8 cellular contexts compared by ENCODE assay signal in genomic region chr2:236569593-236569973, GRCh38. TPM values are rescaled to one million over a fixed set of nuclear protein-coding genes. Genes with fewer than 3 reads are reported as not detected.
A peak's percentile ranks its signal among the peaks of the same experiment; 100 is the strongest.
DNase-seq lines count a peak whose midpoint lies in the region; ATAC-seq and TF ChIP-seq lines count a peak whose summit lies in the region.

Gene ACKR3, plus strand, starts transcription at chr2:236569825. Its CDS starts 10,641 bp downstream, at chr2:236580466.

- TF ChIP-seq CTCF in DND-41 (IDR thresholded peaks at IDR 0.05; ENCODE audit: borderline replicate concordance, extremely low read depth, low read length, poor library complexity, severe bottlenecking) (peak; percentile 85), SK-N-SH (IDR thresholded peaks at IDR 0.05) (0 out of 2 replicates have a peak, but pooled peaks have one; percentile 18)

- H3K9me3 ChIP-seq in DND-41 (ENCODE audit: insufficient read depth, low read length, severe bottlenecking) (no peaks in the 10 kb centered on the region), SK-N-SH (no peaks in the 10 kb centered on the region), right cardiac atrium (ENCODE audit: control insufficient read depth, low read length) (no peaks in the 10 kb centered on the region), aorta (ENCODE audit: control insufficient read depth, low read length) (no peaks in the 10 kb centered on the region)

- H3K79me2 ChIP-seq in DND-41 (ENCODE audit: insufficient read depth, low read length): no peaks in the 10 kb centered on the region
- no peaks in the 10 kb centered on the region for H3K79me2 ChIP-seq in SK-N-SH (ENCODE audit: insufficient read depth)

- H3K27ac ChIP-seq in DND-41 (ENCODE audit: low read length) (peak within 1 kb of the TSS; percentile 36), SK-N-SH (ENCODE audit: low read depth in 2 of 2, low read length in 1 of 2) (no peak within 1 kb of the TSS), right cardiac atrium (ENCODE audit: low read length) (peak within 1 kb of the TSS; percentile 97), rectal smooth muscle tissue (ENCODE audit: low read depth, low read length) (peak within 1 kb of the TSS; percentile 78), aorta (ENCODE audit: low read depth in 1 of 2, low read length in 2 of 2) (peak within 1 kb of the TSS; percentile 80 to 93)

- peak; percentile 99 for ATAC-seq in DND-41 (ENCODE audit: insufficient read depth, low read depth)
- peak; percentile 79 for ATAC-seq in GM21619 (IDR thresholded peaks at IDR 0.05; ENCODE audit: unreplicated experiment)
- peak; percentile 81 to 88 for ATAC-seq in right cardiac atrium
- peak; percentile 88 for ATAC-seq in aorta (ENCODE audit: low FRiP score)

- CTCF ChIA-PET in SK-N-SH (lab: Yijun Ruan, JAX): interaction anchor here (0.6 to 1.4 kb wide), 5 partner anchors 16 to 90 kb away, joined by 3 to 4 read pairs (median 3); no protein-coding TSS in a partner anchor

- WGBS in SK-N-SH (ENCODE audit: low lambda C conversion rate): 2% methylated on average over 5 of the region's 9 CpGs
- 7% methylated on average over 9 of the region's 9 CpGs for WGBS in right cardiac atrium
- 0 to 1% methylated on average over 9 of the region's 9 CpGs for WGBS in aorta, 2 donors

- peak within 1 kb of the TSS; percentile 30; the same call in 1 of the 2 replicates for H3K9ac ChIP-seq in DND-41 (ENCODE audit: low read depth, low read length)
- H3K9ac ChIP-seq in SK-N-SH: no peak within 1 kb of the TSS
- H3K9ac ChIP-seq in rectal smooth muscle tissue (ENCODE audit: low read length): no peak within 1 kb of the TSS

- H3K4me2 ChIP-seq in DND-41 (ENCODE audit: insufficient read depth, low read length) (peak within 1 kb of the TSS; percentile 48), SK-N-SH (0 out of 2 replicates have a peak within 1 kb of the TSS, but pooled peaks have one; percentile 19)

- DNase-seq in DND-41: peak; percentile 86
- peak; percentile 87 for DNase-seq in Jurkat, Clone E6-1 (ENCODE audit: low read depth, low spot score)
- DNase-seq in SK-N-SH: peak; percentile 65
- DNase-seq in amniotic epithelial cell (ENCODE audit: low read depth): peak; percentile 77
- peak; percentile 82 to 91 (median 90) for DNase-seq in right cardiac atrium
- peak; percentile 83 to 91 for DNase-seq in aorta

- no peaks in the 10 kb centered on the region for H3F3A ChIP-seq in SK-N-SH (replicated peaks; ENCODE audit: insufficient read depth)

- intact Hi-C loops in right cardiac atrium (cut with DNase I): loop anchor here in 2 of 4 donors (5.0 to 10.0 kb wide), 3 partner anchors 52 to 215 kb away; no protein-coding TSS in a partner anchor
- intact Hi-C loops in aorta (cut with DNase I): loop anchor here (5.0 to 10.0 kb wide), 6 partner anchors 57 to 503 kb away; no protein-coding TSS in a partner anchor

- POLR2A ChIA-PET in SK-N-SH (lab: Yijun Ruan, JAX): no interaction called here

- peak; percentile 25; the same call in 1 of the 2 replicates for TF ChIP-seq RAD21 in SK-N-SH (IDR thresholded peaks at IDR 0.05; ENCODE audit: low read length)

- H3K4me1 ChIP-seq in DND-41 (ENCODE audit: insufficient read depth, low read length) (peaks cover 19% of the 10 kb centered on the region), SK-N-SH (ENCODE audit: control insufficient read depth in 1 of 2, insufficient read depth in 2 of 2, low read depth in 1 of 2, low read length in 1 of 2) (no peaks in the 10 kb centered on the region; a peak in 1 of 4 replicates), right cardiac atrium (ENCODE audit: control insufficient read depth, insufficient read depth, low read length) (peaks cover 2% of the 10 kb centered on the region), rectal smooth muscle tissue (ENCODE audit: control insufficient read depth, insufficient read depth, low read length) (peaks cover 12% of the 10 kb centered on the region), aorta (ENCODE audit: control insufficient read depth in 1 of 2, insufficient read depth in 2 of 2, low read length in 2 of 2) (peaks cover 0 to 11% of the 10 kb centered on the region in 2 donors)

- H3K4me3 ChIP-seq in DND-41 (ENCODE audit: low read depth in 1 of 2, low read length in 2 of 2) (no peak within 1 kb of the TSS), SK-N-SH (ENCODE audit: low read depth in 2 of 2, low read length in 1 of 2) (no peak within 1 kb of the TSS), right cardiac atrium (ENCODE audit: low read length) (peak within 1 kb of the TSS; percentile 79), rectal smooth muscle tissue (ENCODE audit: low read length) (peak within 1 kb of the TSS; percentile 72), aorta (ENCODE audit: low read length in 2 of 2) (peak within 1 kb of the TSS; percentile 67 to 80)
- no peak within 1 kb of the TSS for H3K4me3 ChIP-seq in Jurkat, Clone E6-1 (ENCODE audit: low read length)

- H4K20me1 ChIP-seq in DND-41 (ENCODE audit: insufficient read depth, low read length): no peaks in the 10 kb centered on the region
- H4K20me1 ChIP-seq in SK-N-SH (ENCODE audit: insufficient read depth): no peaks in the 10 kb centered on the region

- H2AFZ ChIP-seq in DND-41 (ENCODE audit: low read depth, low read length) (no peak within 1 kb of the TSS), SK-N-SH (ENCODE audit: low read depth) (no peak within 1 kb of the TSS)

- H3K36me3 ChIP-seq in DND-41 (ENCODE audit: insufficient read depth, low read length) (no peaks in the 10 kb centered on the region), SK-N-SH (replicated peaks in 1 of 2; ENCODE audit: control insufficient read depth in 1 of 2, insufficient read depth in 2 of 2, low read length in 1 of 2) (no peaks in the 10 kb centered on the region), rectal smooth muscle tissue (ENCODE audit: control insufficient read depth, insufficient read depth, low read length) (no peaks in the 10 kb centered on the region), aorta (ENCODE audit: control insufficient read depth in 1 of 2, insufficient read depth in 2 of 2, low read length in 1 of 2) (no peaks in the 10 kb centered on the region)

- TF ChIP-seq EP300 in SK-N-SH (IDR thresholded peaks at IDR 0.05; ENCODE audit: borderline replicate concordance in 1 of 2, low read depth in 1 of 2, low read length in 1 of 2): no peak

- H3K27me3 ChIP-seq in DND-41 (ENCODE audit: insufficient read depth, low read length, poor library complexity) (no peaks in the 10 kb centered on the region), SK-N-SH (ENCODE audit: insufficient read depth) (peaks cover 53% of the 10 kb centered on the region), right cardiac atrium (ENCODE audit: control insufficient read depth, insufficient read depth) (no peaks in the 10 kb centered on the region), rectal smooth muscle tissue (ENCODE audit: control insufficient read depth, insufficient read depth, low read length) (no peaks in the 10 kb centered on the region), aorta (ENCODE audit: control insufficient read depth in 1 of 2, insufficient read depth in 2 of 2, low read length in 1 of 2) (no peaks in the 10 kb centered on the region)

- H3K9me2 ChIP-seq in SK-N-SH: no peaks in the 10 kb centered on the region

TF ChIP-seq in SK-N-SH, 30 proteins besides CTCF, POLR2A, EP300 and RAD21:
- no peak for TF ChIP-seq SMC3 (IDR thresholded peaks at IDR 0.05; ENCODE audit: low read depth, low read length)
- no peak for TF ChIP-seq REST (IDR thresholded peaks at IDR 0.05; ENCODE audit: low read depth, low read length)
- TF ChIP-seq NFIC (IDR thresholded peaks at IDR 0.05; ENCODE audit: borderline replicate concordance): no peak

RNA-seq across cellular contexts. Expression of gene ACKR3, which starts in this region (rescaled TPM):
- polyA plus RNA-seq in Jurkat, Clone E6-1 (2012; ENCODE audit: insufficient read depth, insufficient read length): 2.1 TPM
- not detected in 2 replicates for polyA plus RNA-seq in SK-N-SH (2012; rRNA removed)
- polyA plus RNA-seq in SK-N-SH (2012; cell fraction: cytosol; rRNA removed): 0.05 and 0.08 TPM in 2 replicates
- polyA plus RNA-seq in SK-N-SH (2012; cell fraction: nucleus; rRNA removed): 0.08 and 0.23 TPM in 2 replicates
- total RNA-seq in right cardiac atrium: 10 to 100 TPM; 27.4 to 50.1 (median 33.8) TPM
- 22.5 TPM for polyA plus RNA-seq in right cardiac atrium
- 100 to 1,000 TPM; 113 to 116 TPM for total RNA-seq in aorta
- polyA plus RNA-seq in aorta: 10 to 100 TPM in 1 of 2 donors, 1 to 10 TPM in 1; 7.0 to 37.5 TPM

Comparison
In these comparisons a context has a peak if more than half of its experiments do, and no peak if none do; other contexts are left out.
1. RNA of gene ACKR3 (polyA plus RNA-seq): 7.0 to 37.5 TPM in aorta and 22.5 TPM in right cardiac atrium (single experiment); 0.05 to 0.23 TPM in SK-N-SH; every median in the first group is over 4 times any median in the second.
2. Peak in DNase-seq and H3K4me2 ChIP-seq in SK-N-SH; RNA of the gene not detected or under 1 TPM.
3. H3K27ac ChIP-seq: peak in DND-41 (single experiment), right cardiac atrium (single experiment), rectal smooth muscle tissue (single experiment) and aorta (2 of 2); none in SK-N-SH (0 of 2).
4. H3K4me3 ChIP-seq: peak in right cardiac atrium (single experiment), rectal smooth muscle tissue (single experiment) and aorta (2 of 2); none in DND-41 (0 of 2), Jurkat, Clone E6-1 (single experiment) and SK-N-SH (0 of 2).
5. Peak in every context shown above with its lines, with median percentiles within 50 percentile points of each other: ATAC-seq and DNase-seq.